In the genomic region with DNA sequence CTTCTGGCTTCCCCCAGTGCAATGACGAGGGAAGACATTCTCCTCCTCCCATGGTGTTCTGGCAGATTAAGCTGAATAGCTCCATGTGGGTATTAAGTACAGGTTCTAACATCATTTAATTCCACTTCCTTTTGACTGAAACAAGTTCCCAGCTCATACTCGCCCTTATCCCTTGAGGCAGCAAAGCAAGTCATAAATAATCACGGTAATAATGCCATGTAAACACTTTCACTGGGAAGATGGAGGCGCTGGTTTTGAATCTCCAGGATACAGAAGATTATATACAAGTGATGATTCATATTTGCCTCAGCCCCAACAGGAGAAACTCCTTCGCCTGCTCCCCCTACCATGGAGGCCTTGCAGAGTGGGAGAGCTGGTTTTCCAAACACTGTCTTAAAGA, we compare ENCODE assay signal across 15 cellular contexts.
DNase-seq lines count a peak whose midpoint lies in the region; FAIRE-seq and TF ChIP-seq lines count a peak whose summit lies in the region.
"Had no signal": no experiment of that assay in that cellular context is flagged by ENCODE, and none has a peak within 500 bp of the region (broad histone marks: within the 10 kb centered on the region; RNA-seq: fewer than 3 reads in every experiment).

No MANE protein-coding gene starts in this region.

- H3K9ac ChIP-seq in astrocyte (ENCODE audit: low read length) = no peak overlapping the region
- H3K9ac ChIP-seq in neuronal stem cell (ENCODE audit: low read depth, low read length, poor library complexity) = no peak overlapping the region

- TF ChIP-seq POLR2A in thyroid gland (IDR thresholded peaks at IDR 0.05) = no peak

- H3K23ac ChIP-seq in neuronal stem cell (ENCODE audit: low read depth, low read length, poor library complexity) = no peak overlapping the region

- H2AK5ac ChIP-seq in neuronal stem cell (ENCODE audit: low read depth, low read length) = no peak overlapping the region

- H2AFZ ChIP-seq in astrocyte (ENCODE audit: low read depth, low read length) (peak overlapping the region; percentile 50), neuronal stem cell (ENCODE audit: low read length) (no peak overlapping the region)

- H3K36me3 Mint-ChIP-seq in astrocyte (ENCODE audit: low read depth, unreplicated experiment) = no peaks in the 10 kb centered on the region

- H4K20me1 ChIP-seq in astrocyte (ENCODE audit: insufficient read depth, low read length) = no peaks in the 10 kb centered on the region

- no peak overlapping the region for H3K18ac ChIP-seq in neuronal stem cell (ENCODE audit: low read length)

- no peaks in the 10 kb centered on the region for H3K9me3 ChIP-seq in astrocyte (ENCODE audit: insufficient read depth, low read depth, low read length)
- H3K9me3 ChIP-seq in neuronal stem cell (replicated peaks in 1 of 2; ENCODE audit: control insufficient read depth in 2 of 2, insufficient read depth in 1 of 2, low read depth in 1 of 2, low read length in 2 of 2) = no peaks in the 10 kb centered on the region
- H3K9me3 ChIP-seq in thyroid gland = no peaks in the 10 kb centered on the region
- H3K9me3 ChIP-seq: gastroesophageal sphincter, uterus had no signal

- H3K4ac ChIP-seq in neuronal stem cell (ENCODE audit: low read length) = no peak overlapping the region

- no peak overlapping the region for H3K14ac ChIP-seq in neuronal stem cell (ENCODE audit: low read length)

- H3K27me3 ChIP-seq in astrocyte (ENCODE audit: insufficient read depth, low read length) = peaks cover 3% of the 10 kb centered on the region
- H3K27me3 ChIP-seq in neuronal stem cell (ENCODE audit: control insufficient read depth in 3 of 3, insufficient read depth in 3 of 3, low read depth in 1 of 3, low read length in 3 of 3) = peaks cover 0 to under 1% (median 0%) of the 10 kb centered on the region in 3 experiments
- H3K27me3 ChIP-seq in thyroid gland = no peaks in the 10 kb centered on the region
- H3K27me3 ChIP-seq: gastroesophageal sphincter, uterus had no signal

- H3K4me1 ChIP-seq in astrocyte (ENCODE audit: insufficient read depth, low read length) (peaks cover 18% of the 10 kb centered on the region), neuronal stem cell (ENCODE audit: control insufficient read depth in 2 of 2, insufficient read depth in 1 of 2, low read depth in 1 of 2, low read length in 2 of 2) (peaks cover 5 to 6% of the 10 kb centered on the region in 2 donors), thyroid gland (peaks cover 0 to 8% of the 10 kb centered on the region in 2 donors)
- H3K4me1 ChIP-seq: uterus had no signal

- H2BK15ac ChIP-seq in neuronal stem cell (ENCODE audit: low read length) = no peak overlapping the region

- no peaks in the 10 kb centered on the region for H3K79me2 ChIP-seq in astrocyte (ENCODE audit: insufficient read depth, low read length)

- H2BK5ac ChIP-seq in neuronal stem cell (ENCODE audit: low read length) = no peak overlapping the region

- H3K27ac ChIP-seq in astrocyte (ENCODE audit: low read depth, low read length) (no peak overlapping the region), neuronal stem cell (replicated peaks; ENCODE audit: low read length) (no peak overlapping the region), thyroid gland (no peak overlapping the region)
- H3K27ac ChIP-seq: gastroesophageal sphincter had no signal

- H3K4me3 ChIP-seq in AG04449 (ENCODE audit: low read depth, low read length) = no peak overlapping the region
- no peak overlapping the region for H3K4me3 ChIP-seq in astrocyte (ENCODE audit: insufficient read depth, low read depth, low read length)
- H3K4me3 ChIP-seq in neuronal stem cell (ENCODE audit: low read length in 2 of 2) = no peak overlapping the region
- H3K4me3 ChIP-seq in thyroid gland (replicated peaks in 1 of 3) = no peak overlapping the region
- H3K4me3 ChIP-seq: gastroesophageal sphincter, uterus had no signal

- no peak overlapping the region for H4K91ac ChIP-seq in neuronal stem cell (ENCODE audit: low read depth, low read length, poor library complexity)

- H3K36me3 ChIP-seq in astrocyte (ENCODE audit: insufficient read depth, low read length) (no peaks in the 10 kb centered on the region), neuronal stem cell (replicated peaks in 1 of 2; ENCODE audit: control insufficient read depth in 2 of 2, insufficient read depth in 2 of 2, low read length in 2 of 2) (no peaks in the 10 kb centered on the region), thyroid gland (no peaks in the 10 kb centered on the region)
- H3K36me3 ChIP-seq: gastroesophageal sphincter, uterus had no signal

- H3K79me1 ChIP-seq in neuronal stem cell (ENCODE audit: low read depth, low read length) = no peaks in the 10 kb centered on the region

- no peak overlapping the region for H3K27ac Mint-ChIP-seq in astrocyte (ENCODE audit: unreplicated experiment)
- H3K27ac Mint-ChIP-seq: B cell, progenitor cell of endocrine pancreas had no signal

- H3K4me2 ChIP-seq in astrocyte (ENCODE audit: low read length) (no peak overlapping the region), neuronal stem cell (ENCODE audit: insufficient read depth, low read length, poor library complexity, severe bottlenecking) (no peak overlapping the region)

- H2BK12ac ChIP-seq in neuronal stem cell (ENCODE audit: low read length) = no peak overlapping the region

- intact Hi-C loops in thyroid gland (cut with DNase I) = no loop called here

- POLR2A ChIA-PET in AG04449 (lab: Yijun Ruan, JAX) = no interaction called here

- CTCF ChIA-PET in AG04449 (lab: Yijun Ruan, JAX) = interaction anchor here (1.1 kb wide), 1 partner anchor 13 kb away, joined by 3 read pairs; no protein-coding TSS in a partner anchor

- TF ChIP-seq CTCF in AG04449 (IDR thresholded peaks at IDR 0.05; ENCODE audit: insufficient read depth, low read length, missing control alignments) (no peak), astrocyte (IDR thresholded peaks at IDR 0.05; ENCODE audit: insufficient read depth, low read depth, low read length) (no peak), thyroid gland (IDR thresholded peaks at IDR 0.05) (no peak)

- peaks cover 18% of the 10 kb centered on the region for H3K27me3 Mint-ChIP-seq in astrocyte (ENCODE audit: low read depth, unreplicated experiment)

- DNase-seq in AG04449 (ENCODE audit: low read depth, low spot score) (peak; percentile 17), HPDE6-E6E7 (ENCODE audit: extremely low spot score) (peak; percentile 46), astrocyte (ENCODE audit: low read depth) (peak; percentile 17), iPS-NIHi7 (ENCODE audit: extremely low spot score) (peak; percentile 10), GF-D8 (lab: John Stamatoyannopoulos, UW) (no peak), neuronal stem cell (ENCODE audit: low spot score) (no peak), NCI-H510A treated with DMSO at 0.1 percent for 48 hours (lab: John Stamatoyannopoulos, UW) (no peak), thyroid gland (no peak)
- DNase-seq: cortex of kidney, kidney, NCI-H1105 treated with DMSO at 0.1 percent for 48 hours had no signal

- no peak overlapping the region for H4K8ac ChIP-seq in neuronal stem cell (ENCODE audit: low read depth, low read length)

- FAIRE-seq in astrocyte (lab: Jason Lieb, UNC) = no peak
- FAIRE-seq: kidney had no signal

- no peaks in the 10 kb centered on the region for H3K9me3 Mint-ChIP-seq in astrocyte (ENCODE audit: unreplicated experiment)

- H2BK120ac ChIP-seq in neuronal stem cell (ENCODE audit: low read depth, low read length) = no peak overlapping the region

- H3K4me3 Mint-ChIP-seq in astrocyte (ENCODE audit: unreplicated experiment) = no peak overlapping the region
- H3K4me3 Mint-ChIP-seq: B cell had no signal

- peaks cover 13% of the 10 kb centered on the region for H3K4me1 Mint-ChIP-seq in astrocyte (ENCODE audit: low read depth, unreplicated experiment)
- H3K4me1 Mint-ChIP-seq: B cell had no signal

- no CpG with 5 or more reads among the region's 5 CpGs for WGBS in neuronal stem cell (ENCODE audit: extremely low coverage in 2 of 2, insufficient read length in 2 of 2, insufficient replicate concordance in 1 of 2), 2 donors
- WGBS in thyroid gland, 2 donors = 65 to 75% methylated on average over 5 of the region's 5 CpGs

Comparison
In these comparisons a context has a peak if more than half of its experiments do, and no peak if none do; other contexts are left out.
1. DNase-seq: peak in AG04449 (single experiment), HPDE6-E6E7 (single experiment), astrocyte (single experiment) and iPS-NIHi7 (single experiment); none in GF-D8 (single experiment), neuronal stem cell (single experiment), NCI-H510A treated with DMSO at 0.1 percent for 48 hours (single experiment) and thyroid gland (0 of 2).